27 cellular contexts compared by ENCODE assay signal in genomic region chr4:151564321-151564720, GRCh38.
"Had no signal": no experiment of that assay in that cellular context is flagged by ENCODE, and none has a peak within 500 bp of the region (broad histone marks: within the 10 kb centered on the region; RNA-seq: fewer than 3 reads in every experiment).

No MANE protein-coding gene starts in this region.

- H3K27ac ChIP-seq: adrenal gland, ovary, prostate gland, sigmoid colon had no signal

- H3K4me1 Mint-ChIP-seq: immature natural killer cell had no signal

- H3K36me3 Mint-ChIP-seq: brain, immature natural killer cell, naive B cell had no signal

- ATAC-seq: esophagus mucosa had no signal

- H3K27ac Mint-ChIP-seq: activated naive CD8-positive, alpha-beta T cell; immature natural killer cell; naive B cell had no signal

- H3K4me3 Mint-ChIP-seq: activated naive CD8-positive, alpha-beta T cell; brain; immature natural killer cell; naive B cell; nephron progenitor cell had no signal

- H3K36me3 ChIP-seq: adrenal gland, ovary, prostate gland, sigmoid colon, tibial nerve had no signal

- H3K27me3 ChIP-seq: adrenal gland, ovary, sigmoid colon, tibial nerve had no signal

- DNase-seq: activated CD4-positive, alpha-beta T cell treated with anti-CD3 and anti-CD28 coated beads for 4 hours; activated CD4-positive, alpha-beta T cell treated with anti-CD3 and anti-CD28 coated beads, Interleukin-2, amount 50 U/mL, for 48 hours; activated CD8-positive, alpha-beta memory T cell treated with anti-CD3 and anti-CD28 coated beads for 24 hours; activated effector memory CD4-positive, alpha-beta T cell treated with Interleukin-2 at 50 U/mL for 16 hours; activated naive CD4-positive, alpha-beta T cell treated with Interleukin-2 at 50 U/mL for 16 hours; adrenal gland; aorta; cortex of kidney; foreskin fibroblast; head of caudate nucleus; hypothalamus; immature natural killer cell; kidney; mesenchymal stem cell; naive B cell; nephron progenitor cell; ovary; retina; sigmoid colon; stimulated activated CD4-positive, alpha-beta T cell treated with anti-CD3 and anti-CD28 coated beads, Interleukin-1b, Interleukin-23, amount 100 ng/mL, for 48 hours; stimulated activated naive CD4-positive, alpha-beta T cell had no signal

- H3K9me3 Mint-ChIP-seq: brain, naive B cell, nephron progenitor cell had no signal

- H3K4me3 ChIP-seq: adrenal gland, ovary, prostate gland, sigmoid colon, smooth muscle cell, tibial nerve had no signal

- H3K4me1 ChIP-seq: prostate gland, sigmoid colon, tibial nerve had no signal

- H3K9me3 ChIP-seq: adrenal gland, ovary, prostate gland, sigmoid colon, tibial nerve had no signal
